ENCODE assay signal across 29 cellular contexts in the genomic region with DNA sequence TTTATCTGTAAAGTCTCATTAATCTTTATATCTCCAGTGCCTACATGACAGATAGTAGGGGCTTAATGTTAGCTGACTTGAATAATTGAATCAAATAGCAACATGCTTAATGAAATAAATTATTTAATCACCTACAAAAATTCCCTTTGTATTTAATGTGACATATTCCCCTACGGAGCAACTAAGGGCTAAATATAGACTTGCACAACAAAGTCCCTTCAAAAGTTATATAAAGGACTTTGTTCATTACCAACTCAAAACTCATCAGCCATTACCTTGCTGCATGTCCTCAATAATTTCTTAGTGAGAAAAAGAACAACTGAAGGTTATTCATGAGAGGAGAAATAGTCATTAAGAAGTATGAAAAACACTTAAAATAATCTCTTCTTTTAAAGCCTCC.
"Had no signal": no experiment of that assay in that cellular context is flagged by ENCODE, and none has a peak within 500 bp of the region (broad histone marks: within the 10 kb centered on the region; RNA-seq: fewer than 3 reads in every experiment).

No MANE protein-coding gene starts in this region.

- H3K36me3 ChIP-seq: ovary, right lobe of liver, sigmoid colon, spleen, suprapubic skin, tibial artery, transverse colon, upper lobe of right lung, uterus had no signal

- H3K4me1 ChIP-seq: neural progenitor cell, parathyroid adenoma, sigmoid colon, spleen, suprapubic skin, testis, tibial artery, upper lobe of right lung, uterus had no signal

- H3K27me3 ChIP-seq: neural progenitor cell, ovary, right lobe of liver, sigmoid colon, spleen, suprapubic skin, testis, tibial artery, transverse colon, upper lobe of right lung, uterus had no signal

- DNase-seq: naive thymus-derived CD4-positive, alpha-beta T cell; natural killer cell; occipital lobe; ovary; posterior cingulate gyrus; psoas muscle; right lobe of liver; sigmoid colon; spleen; stimulated activated CD4-positive, alpha-beta T cell treated with anti-CD3 and anti-CD28 coated beads, Interleukin-12 subunit alpha, Interleukin-12 subunit beta, amount 100 ng/mL, for 4 hours; stimulated activated CD4-positive, alpha-beta T cell treated with anti-CD3 and anti-CD28 coated beads, Interleukin-1b, Interleukin-23, amount 100 ng/mL, for 48 hours; stimulated activated CD4-positive, alpha-beta T cell treated with anti-CD3 and anti-CD28 coated beads, Interleukin-4, amount 100 ng/mL, for 1 hour; stimulated activated CD4-positive, alpha-beta T cell treated with anti-CD3 and anti-CD28 coated beads, Interleukin-4, amount 100 ng/mL, for 4 hours; stimulated activated CD8-positive, alpha-beta memory T cell treated with anti-CD3 and anti-CD28 coated beads, Interleukin-4, amount 100 ng/mL, for 48 hours; stimulated activated naive CD4-positive, alpha-beta T cell; stimulated activated naive CD8-positive, alpha-beta T cell treated with anti-CD3 and anti-CD28 coated beads, Interleukin-15, amount 100 ng/mL, for 72 hours; stimulated activated naive CD8-positive, alpha-beta T cell treated with anti-CD3 and anti-CD28 coated beads, Interleukin-15, Interleukin-2, amounts not matched to agents 100 U/mL and 50 U/mL, for 24 hours; substantia nigra; testis; tibial artery; transverse colon; upper lobe of right lung; uterus had no signal

- ATAC-seq: naive thymus-derived CD4-positive, alpha-beta T cell; natural killer cell; right lobe of liver; stimulated activated memory B cell treated with anti-CD40 and anti-IgM and Interleukin-4, amounts not matched to agents 10 μg/mL and 1 μg/mL and 100 μg/mL, for 72 hours; stimulated activated naive CD8-positive, alpha-beta T cell treated with anti-CD3 and anti-CD28 coated beads, Interleukin-15, amount 100 ng/mL, for 72 hours; stimulated activated naive CD8-positive, alpha-beta T cell treated with anti-CD3 and anti-CD28 coated beads, Interleukin-15, Interleukin-2, amounts not matched to agents 100 U/mL and 50 U/mL, for 24 hours; upper lobe of right lung had no signal

- H3K27ac ChIP-seq: neural progenitor cell, ovary, parathyroid adenoma, psoas muscle, right lobe of liver, sigmoid colon, skin epidermis, spleen, suprapubic skin, testis, tibial artery, transverse colon, upper lobe of right lung, uterus had no signal

- H3K9ac ChIP-seq: neural progenitor cell, parathyroid adenoma had no signal

- H3K4me3 ChIP-seq: neural progenitor cell, ovary, psoas muscle, right lobe of liver, sigmoid colon, skin epidermis, smooth muscle cell, spleen, suprapubic skin, testis, tibial artery, transverse colon, upper lobe of right lung, uterus had no signal

- H3K4me2 ChIP-seq: neural progenitor cell, smooth muscle cell had no signal

- H3K9me3 ChIP-seq: ovary, psoas muscle, right lobe of liver, sigmoid colon, suprapubic skin, testis, tibial artery, transverse colon, upper lobe of right lung, uterus had no signal

- H2AFZ ChIP-seq: neural progenitor cell, parathyroid adenoma had no signal

- H3K79me2 ChIP-seq: parathyroid adenoma had no signal
